30 cellular contexts compared by ENCODE assay signal in the genomic region with DNA sequence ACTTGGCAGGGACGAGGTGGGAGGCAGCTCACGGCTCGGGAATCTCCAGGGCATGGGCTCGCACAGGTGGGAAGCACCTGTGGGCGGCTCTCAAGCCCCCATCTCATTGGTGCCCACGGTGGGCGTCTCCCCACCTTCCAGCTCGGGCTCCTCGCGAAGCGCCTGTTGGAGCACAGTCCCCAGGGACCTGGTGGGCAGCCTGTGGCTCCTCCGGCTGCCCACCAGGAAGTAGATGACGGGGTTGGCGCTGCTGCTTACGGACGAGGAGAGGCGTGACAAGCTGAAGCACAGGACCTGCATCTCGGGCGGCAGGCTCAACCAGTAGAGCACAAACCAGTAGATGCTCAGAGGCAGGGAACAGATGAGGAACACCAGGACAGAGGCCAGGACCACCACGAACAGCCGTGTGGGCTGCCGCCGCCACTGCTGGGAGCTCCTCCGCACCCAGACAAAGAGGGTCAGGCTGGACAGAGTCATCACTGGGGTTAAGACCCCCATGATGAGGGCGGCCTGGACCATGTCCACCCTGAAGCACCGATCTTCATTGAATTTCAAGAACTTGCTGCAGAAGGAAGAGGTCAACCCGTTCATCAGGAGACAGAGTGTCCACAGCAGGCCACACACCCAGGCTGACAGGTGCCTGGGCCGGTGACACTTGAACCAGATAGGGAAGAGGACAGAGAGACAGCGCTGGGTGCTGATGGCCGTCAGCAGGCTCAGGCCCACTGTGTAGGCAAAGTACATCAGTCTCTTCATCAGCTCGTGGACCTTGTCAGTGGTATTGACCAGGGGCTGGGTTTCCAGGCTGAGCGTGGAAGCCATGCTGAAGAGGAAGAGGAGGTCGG. TPM values are rescaled to one million over a fixed set of nuclear protein-coding genes. Genes with fewer than 3 reads are reported as not detected.
DNase-seq lines count a peak whose midpoint lies in the region; ATAC-seq, FAIRE-seq and TF ChIP-seq lines count a peak whose summit lies in the region.
"Had no signal": no experiment of that assay in that cellular context is flagged by ENCODE, and none has a peak within 500 bp of the region (broad histone marks: within the 10 kb centered on the region; RNA-seq: fewer than 3 reads in every experiment).

No MANE protein-coding gene starts in this region.

- POLR2A ChIA-PET in H1 (lab: Charles Lee; ENCODE audit: partially characterized antibody), result interaction anchor here (0.7 to 1.4 kb wide), 2 partner anchors 13 to 23 kb away, joined by 3 read pairs; no protein-coding TSS in a partner anchor

- no peak overlapping the region for H2BK12ac ChIP-seq in H1 (ENCODE audit: low read depth, low read length)

- peaks cover 0 to 6% of the 10 kb centered on the region in 2 donors for H3K9me3 Mint-ChIP-seq in natural killer cell
- H3K9me3 Mint-ChIP-seq: activated T-helper 17 cell treated with anti-CD3 and anti-CD28 coated beads, Interleukin-2, amount 50 U/mL, for 72 hours had no signal

- H4K91ac ChIP-seq in H1 (replicated peaks; ENCODE audit: insufficient read length, low read length), result no peak overlapping the region

- no peak overlapping the region for H2AK5ac ChIP-seq in H1 (ENCODE audit: low read depth, low read length)

- no peak overlapping the region for H2BK120ac ChIP-seq in H1 (replicated peaks; ENCODE audit: low read depth, low read length)

- no peak overlapping the region for H4K5ac ChIP-seq in H1 (ENCODE audit: insufficient read length, low read depth, low read length)

- no peak overlapping the region for H2BK20ac ChIP-seq in H1 (ENCODE audit: low read length)

- H3K4me1 ChIP-seq in H1 (replicated peaks in 1 of 4; ENCODE audit: control insufficient read depth in 3 of 4, insufficient read depth in 4 of 4, low read length in 3 of 4), result peaks cover 0 to 3% (median 1%) of the 10 kb centered on the region in 4 experiments; a peak in 1 of 7 replicates
- no peaks in the 10 kb centered on the region for H3K4me1 ChIP-seq in upper lobe of right lung
- no peaks in the 10 kb centered on the region for H3K4me1 ChIP-seq in SJCRH30
- H3K4me1 ChIP-seq: body of pancreas, pancreas had no signal

- no peak for TF ChIP-seq EP300 in H1 (IDR thresholded peaks at IDR 0.05; ENCODE audit: borderline replicate concordance in 1 of 2, low read depth in 2 of 2, low read length in 2 of 2)

- no peak overlapping the region; the same call in 1 of the 2 replicates for H2BK15ac ChIP-seq in H1 (ENCODE audit: low read length)

- peaks cover 6 to 24% of the 10 kb centered on the region in 2 donors for H3K27me3 Mint-ChIP-seq in natural killer cell (ENCODE audit: low read depth in 2 of 2)
- H3K27me3 Mint-ChIP-seq: activated T-helper 17 cell treated with anti-CD3 and anti-CD28 coated beads, Interleukin-2, amount 50 U/mL, for 72 hours had no signal

- H3K4ac ChIP-seq in H1 (replicated peaks; ENCODE audit: insufficient read length, low read depth, low read length), result no peak overlapping the region

- peak; percentile 66 for DNase-seq in cardiac septum (ENCODE audit: low spot score)
- no peak for DNase-seq in Right ventricle myocardium inferior (ENCODE audit: missing footprints)
- no peak for DNase-seq in H1 (ENCODE audit: low read depth in 1 of 2, low spot score in 2 of 2)
- DNase-seq in natural killer cell, result peak; percentile 6
- DNase-seq in upper lobe of right lung, result peak; percentile 56
- DNase-seq in SJCRH30, result no peak
- DNase-seq in activated gamma-delta T cell (lab: John Stamatoyannopoulos, UW), result no peak
- DNase-seq in stimulated activated CD4-positive, alpha-beta T cell treated with anti-CD3 and anti-CD28 coated beads, Interleukin-2, amount 100 ng/mL, for 48 hours, result no peak
- DNase-seq: ACHN; activated CD4-positive, alpha-beta T cell treated with anti-CD3 and anti-CD28 coated beads for 48 hours; C1 segment of cervical spinal cord; Calu3; left colon; naive B cell; SK-N-SH; stimulated activated naive CD8-positive, alpha-beta T cell treated with anti-CD3 and anti-CD28 coated beads, Interleukin-15, Interleukin-2, amounts not matched to agents 100 U/mL and 50 U/mL, for 24 hours; T-helper 2 cell had no signal

- H3K27me3 ChIP-seq in H1 (replicated peaks in 1 of 4; ENCODE audit: control insufficient read depth in 3 of 4, extremely low read depth in 1 of 4, insufficient read depth in 3 of 4, low read length in 3 of 4) (no peaks in the 10 kb centered on the region; a peak in 2 of 7 replicates), upper lobe of right lung (no peaks in the 10 kb centered on the region), SJCRH30 (no peaks in the 10 kb centered on the region)
- H3K27me3 ChIP-seq: body of pancreas, pancreas, right atrium auricular region had no signal

- H3K4me3 ChIP-seq in H1 (ENCODE audit: extremely low read depth in 1 of 4, insufficient read depth in 2 of 4, low read depth in 3 of 4, low read length in 4 of 4), result no peak overlapping the region
- no peak overlapping the region for H3K4me3 ChIP-seq in upper lobe of right lung
- no peak overlapping the region for H3K4me3 ChIP-seq in SJCRH30
- H3K4me3 ChIP-seq: body of pancreas, pancreas, right atrium auricular region had no signal

- H3K36me3 Mint-ChIP-seq in natural killer cell, result peaks cover 11% of the 10 kb centered on the region

- H3K9ac ChIP-seq in H1 (replicated peaks in 1 of 4; ENCODE audit: extremely low read depth in 1 of 4, low read depth in 3 of 4, low read length in 3 of 4), result no peak overlapping the region
- H3K9ac ChIP-seq: SK-N-SH had no signal

- no peaks in the 10 kb centered on the region for H3K23me2 ChIP-seq in H1 (ENCODE audit: low read depth, low read length)

- no peak overlapping the region for H3K23ac ChIP-seq in H1 (ENCODE audit: insufficient read length)

- H3K4me3 Mint-ChIP-seq in natural killer cell, result no peak overlapping the region
- H3K4me3 Mint-ChIP-seq: activated T-helper 17 cell treated with anti-CD3 and anti-CD28 coated beads, Interleukin-2, amount 50 U/mL, for 72 hours; IgD-negative memory B cell had no signal

- no peak overlapping the region for H2AFZ ChIP-seq in H1 (ENCODE audit: low read length)

- TF ChIP-seq POLR2A in H1 (IDR thresholded peaks at IDR 0.05; ENCODE audit: control extremely low read depth in 1 of 2, low read depth in 2 of 2, low read length in 2 of 2), result no peak

- no peak overlapping the region for H3K56ac ChIP-seq in H1 (replicated peaks; ENCODE audit: insufficient read length, low read depth, low read length)

- H2BK5ac ChIP-seq in H1 (ENCODE audit: low read depth, low read length), result peak overlapping the region; percentile 10; the same call in 1 of the 2 replicates

- FAIRE-seq in H1 (lab: Jason Lieb, UNC), result no peak
- FAIRE-seq: GM12892, pancreas had no signal

- CTCF ChIA-PET in H1 (lab: Charles Lee; ENCODE audit: partially characterized antibody), result interaction anchor here (0.8 to 1.9 kb wide), 5 partner anchors 11 to 24 kb away, joined by 3 to 6 read pairs (median 3); no protein-coding TSS in a partner anchor

- no peak overlapping the region for H3K14ac ChIP-seq in H1 (ENCODE audit: insufficient read length)

- 96% methylated on average over 29 of the region's 33 CpGs; no CpG with 5 or more reads in 1 of the 2 experiments for WGBS in H1 (ENCODE audit: extremely low coverage in 1 of 2, insufficient coverage in 1 of 2, insufficient read length in 1 of 2, insufficient replicate concordance in 2 of 2, low coverage in 1 of 2, low lambda C conversion rate in 2 of 2, missing lambda C conversion rate in 1 of 2), 2 experiments

- no peaks in the 10 kb centered on the region for H3K4me1 Mint-ChIP-seq in natural killer cell
- H3K4me1 Mint-ChIP-seq: activated T-helper 17 cell treated with anti-CD3 and anti-CD28 coated beads, Interleukin-2, amount 50 U/mL, for 72 hours; naive B cell had no signal

- H3K27ac ChIP-seq in H1 (ENCODE audit: low read depth, low read length), result no peak overlapping the region
- H3K27ac ChIP-seq in upper lobe of right lung, result no peak overlapping the region
- H3K27ac ChIP-seq in SJCRH30, result no peak overlapping the region
- H3K27ac ChIP-seq: body of pancreas, epithelial cell of prostate, pancreas, right atrium auricular region had no signal

- H3K79me1 ChIP-seq in H1 (ENCODE audit: low read depth, low read length), result no peaks in the 10 kb centered on the region

- no peaks in the 10 kb centered on the region for H4K20me1 ChIP-seq in H1 (replicated peaks in 1 of 2; ENCODE audit: control insufficient read depth in 1 of 2, insufficient read depth in 2 of 2, low read length in 2 of 2)

- no peaks in the 10 kb centered on the region for H3K79me2 ChIP-seq in H1 (ENCODE audit: control insufficient read depth in 1 of 2, insufficient read depth in 2 of 2, low read length in 2 of 2)

- peak overlapping the region; percentile 17; the same call in 1 of the 2 replicates for H4K8ac ChIP-seq in H1 (ENCODE audit: extremely low read depth, insufficient read depth, low read length)

- H3K9me3 ChIP-seq in H1 (ENCODE audit: insufficient read depth in 2 of 2, low read depth in 1 of 2, low read length in 1 of 2) (peaks cover 0 to 4% of the 10 kb centered on the region in 2 experiments; a peak in 1 of 4 replicates), upper lobe of right lung (peaks cover 6% of the 10 kb centered on the region), SJCRH30 (replicated peaks) (no peaks in the 10 kb centered on the region)
- H3K9me3 ChIP-seq: body of pancreas, pancreas, right atrium auricular region, SK-N-SH had no signal

- H3K18ac ChIP-seq in H1 (ENCODE audit: extremely low read depth, low read length), result no peak overlapping the region

- TF ChIP-seq RAD21 in H1 (IDR thresholded peaks at IDR 0.05 in 1 of 2, conservative IDR thresholded peaks at IDR 0.05 in 1 of 2; ENCODE audit: low read depth in 2 of 2, low read length in 2 of 2), result no peak

- ATAC-seq in Right ventricle myocardium inferior (no peak), natural killer cell (no peak), upper lobe of right lung (no peak)
- ATAC-seq: activated T-helper 17 cell treated with anti-CD3 and anti-CD28 coated beads, Interleukin-2, amount 50 U/mL, for 72 hours; body of pancreas; left colon; pancreas; stimulated activated naive CD8-positive, alpha-beta T cell treated with anti-CD3 and anti-CD28 coated beads, Interleukin-15, Interleukin-2, amounts not matched to agents 100 U/mL and 50 U/mL, for 24 hours had no signal

- no peak overlapping the region for H3K27ac Mint-ChIP-seq in natural killer cell
- H3K27ac Mint-ChIP-seq: activated T-helper 17 cell treated with anti-CD3 and anti-CD28 coated beads, Interleukin-2, amount 50 U/mL, for 72 hours had no signal

- no peak for TF ChIP-seq CTCF in H1 (IDR thresholded peaks at IDR 0.05; ENCODE audit: control extremely low read depth in 1 of 3, insufficient read depth in 1 of 3, low read depth in 1 of 3, low read length in 3 of 3)
- TF ChIP-seq CTCF in natural killer cell (IDR thresholded peaks at IDR 0.05), result no peak
- TF ChIP-seq CTCF in upper lobe of right lung (IDR thresholded peaks at IDR 0.05), result no peak

- H3K36me3 ChIP-seq in H1 (ENCODE audit: control insufficient read depth in 2 of 4, insufficient read depth in 4 of 4, low read length in 3 of 4), result no peaks in the 10 kb centered on the region
- H3K36me3 ChIP-seq in upper lobe of right lung, result no peaks in the 10 kb centered on the region
- H3K36me3 ChIP-seq in SJCRH30, result no peaks in the 10 kb centered on the region
- H3K36me3 ChIP-seq: pancreas, right atrium auricular region had no signal

- intact Hi-C loops in cardiac septum (cut with DNase I) (no loop called here), Right ventricle myocardium inferior (cut with DNase I) (no loop called here), natural killer cell (cut with micrococcal nuclease) (no loop called here), upper lobe of right lung (cut with DNase I) (no loop called here)

- H3K4me2 ChIP-seq in H1 (ENCODE audit: insufficient read depth in 1 of 2, low read depth in 2 of 2, low read length in 2 of 2), result no peak overlapping the region
- H3K4me2 ChIP-seq: SK-N-SH had no signal

RNA-seq across cellular contexts. Expression of a gene that starts 0.6 kb away (rescaled TPM):
- total RNA-seq in cardiac septum (not detected), Right ventricle myocardium inferior (not detected), natural killer cell (not detected), upper lobe of right lung (not detected)
- not detected in 2 replicates for total RNA-seq in H1 (2021; fragmentation: NEBNext Ultra II Directional; extraction: Animal tissue kit (Norgen Biotek cat#: 25700))
- not detected in 2 replicates for polyA plus RNA-seq in H1 (2011; rRNA removed)
- polyA plus RNA-seq in H1 (2011; cell fraction: cytosol; rRNA removed), result not detected
- not detected for polyA plus RNA-seq in H1 (2011; cell fraction: nucleus; rRNA removed)
- polyA plus RNA-seq in H1 (2012, experiment 1 of 2), result not detected in 4 replicates
- polyA plus RNA-seq in H1 (2012, experiment 2 of 2), result not detected
- polyA plus RNA-seq in H1 (2013, experiment 1 of 2), result not detected
- not detected for polyA plus RNA-seq in H1 (2013, experiment 2 of 2)
- 0.24 TPM in 1 of 2 replicates, not detected in the other for polyA minus RNA-seq in H1 (2011; rRNA and poly(A)+ RNA removed)
- not detected for polyA minus RNA-seq in H1 (2011; cell fraction: cytosol; rRNA and poly(A)+ RNA removed)
- not detected for polyA minus RNA-seq in H1 (2011; cell fraction: nucleus; rRNA and poly(A)+ RNA removed)
- total RNA-seq in SJCRH30 (2014; rRNA removed; shearing (Covaris generic)), result not detected in 2 replicates
- total RNA-seq: activated T-helper 17 cell treated with anti-CD3 and anti-CD28 coated beads, Interleukin-2, amount 50 U/mL, for 72 hours; body of pancreas; Calu3; cerebellum; Daoy; fibroblast of villous mesenchyme; left colon; M059J; NCI-H460; pancreas; right atrium auricular region; RPMI7951 had no signal
- polyA plus RNA-seq: IgD-negative memory B cell, pancreas, SK-N-SH had no signal

RNA-seq across cellular contexts. Expression of a gene that starts 32.9 kb away (rescaled TPM):
- total RNA-seq in cardiac septum (2.3 TPM), Right ventricle myocardium inferior (7.6 TPM), natural killer cell (not detected), upper lobe of right lung (13.2 TPM)
- total RNA-seq in H1 (2021; fragmentation: NEBNext Ultra II Directional; extraction: Animal tissue kit (Norgen Biotek cat#: 25700)), result 11.0 and 11.9 TPM in 2 replicates
- polyA plus RNA-seq in H1 (2011; rRNA removed), result 7.5 and 12.2 TPM in 2 replicates
- polyA plus RNA-seq in H1 (2011; cell fraction: cytosol; rRNA removed), result 7.1 TPM
- 7.9 TPM for polyA plus RNA-seq in H1 (2011; cell fraction: nucleus; rRNA removed)
- 6.8 to 11.3 TPM (median 8.2 TPM) in 4 replicates for polyA plus RNA-seq in H1 (2012, experiment 1 of 2)
- polyA plus RNA-seq in H1 (2012, experiment 2 of 2), result 13.9 TPM
- 11.8 TPM for polyA plus RNA-seq in H1 (2013, experiment 1 of 2)
- polyA plus RNA-seq in H1 (2013, experiment 2 of 2), result 12.8 TPM
- 4.3 and 5.4 TPM in 2 replicates for polyA minus RNA-seq in H1 (2011; rRNA and poly(A)+ RNA removed)
- 6.4 TPM for polyA minus RNA-seq in H1 (2011; cell fraction: cytosol; rRNA and poly(A)+ RNA removed)
- 7.7 TPM for polyA minus RNA-seq in H1 (2011; cell fraction: nucleus; rRNA and poly(A)+ RNA removed)
- total RNA-seq in SJCRH30 (2014; rRNA removed; shearing (Covaris generic)), result 0.35 and 0.51 TPM in 2 replicates
- total RNA-seq: activated T-helper 17 cell treated with anti-CD3 and anti-CD28 coated beads, Interleukin-2, amount 50 U/mL, for 72 hours; Daoy; M059J; NCI-H460; RPMI7951 had no signal
- polyA plus RNA-seq: IgD-negative memory B cell had no signal

Comparison
In these comparisons a context has a peak if more than half of its experiments do, and no peak if none do; other contexts are left out.
1. DNase-seq: peak in cardiac septum (single experiment), natural killer cell (single experiment) and upper lobe of right lung (single experiment); none in Right ventricle myocardium inferior (single experiment), H1 (0 of 2), SJCRH30 (0 of 2), activated gamma-delta T cell (single experiment) and stimulated activated CD4-positive, alpha-beta T cell treated with anti-CD3 and anti-CD28 coated beads, Interleukin-2, amount 100 ng/mL, for 48 hours (0 of 2).